In genomic region chr6:41733349-41733706, GRCh38 we compare ENCODE assay signal across 8 cellular contexts. TPM values are rescaled to one million over a fixed set of nuclear protein-coding genes. Genes with fewer than 3 reads are reported as not detected.
DNase-seq lines count a peak whose midpoint lies in the region; ATAC-seq and TF ChIP-seq lines count a peak whose summit lies in the region.

No MANE protein-coding gene starts in this region.

- POLR2A ChIA-PET in BJ (lab: Charles Lee), result interaction anchor here (0.9 kb wide), 1 partner anchor 9 kb away, joined by 3 read pairs; no protein-coding TSS in a partner anchor

- no peaks in the 10 kb centered on the region; the same call in 1 of the 2 replicates for H3K27me3 ChIP-seq in BJ (ENCODE audit: control insufficient read depth, insufficient read depth, low read length)

- peak overlapping the region; percentile 96 to 99 for H3K27ac ChIP-seq in coronary artery

- H3K27ac Mint-ChIP-seq in IgD-negative memory B cell, result peak overlapping the region; percentile 87 to 99 (median 94)
- peak overlapping the region; percentile 78 to 88 for H3K27ac Mint-ChIP-seq in natural killer cell treated with Interleukin-12 subunit alpha and Interleukin-12 subunit beta and Interleukin-15 and Interleukin-18, amount 100 ng/mL, for 72 hours

- no peaks in the 10 kb centered on the region for H3K9me3 Mint-ChIP-seq in IgD-negative memory B cell
- H3K9me3 Mint-ChIP-seq in natural killer cell treated with Interleukin-12 subunit alpha and Interleukin-12 subunit beta and Interleukin-15 and Interleukin-18, amount 100 ng/mL, for 72 hours, result no peaks in the 10 kb centered on the region

- no peaks in the 10 kb centered on the region for H3K36me3 ChIP-seq in BJ (ENCODE audit: control insufficient read depth, insufficient read depth, low read length)

- TF ChIP-seq CTCF in BJ (IDR thresholded peaks at IDR 0.05; ENCODE audit: insufficient read depth, low read depth, low read length), result no peak
- no peak for TF ChIP-seq CTCF in coronary artery (IDR thresholded peaks at IDR 0.05)

- no peaks in the 10 kb centered on the region for H3K27me3 Mint-ChIP-seq in IgD-negative memory B cell
- H3K27me3 Mint-ChIP-seq in natural killer cell treated with Interleukin-12 subunit alpha and Interleukin-12 subunit beta and Interleukin-15 and Interleukin-18, amount 100 ng/mL, for 72 hours, result no peaks in the 10 kb centered on the region

- H3K4me3 Mint-ChIP-seq in IgD-negative memory B cell, result peak overlapping the region; percentile 90 to 93 (median 91)
- peak overlapping the region; percentile 77 for H3K4me3 Mint-ChIP-seq in natural killer cell treated with Interleukin-12 subunit alpha and Interleukin-12 subunit beta and Interleukin-15 and Interleukin-18, amount 100 ng/mL, for 72 hours

- peak overlapping the region; percentile 85 for H3K4me3 ChIP-seq in BJ (ENCODE audit: low read depth, low read length)
- peak overlapping the region; percentile 97 for H3K4me3 ChIP-seq in coronary artery

- DNase-seq in BJ (ENCODE audit: low read depth) (no peak), coronary artery (ENCODE audit: low spot score) (no peak), epidermal melanocyte (ENCODE audit: insufficient read length, low spot score) (no peak), NCI-H345 treated with DMSO at 0.1 percent for 48 hours (lab: John Stamatoyannopoulos, UW; ENCODE audit: unreplicated experiment) (no peak), left lobe of liver (ENCODE audit: low spot score) (no peak)
- no peak for DNase-seq in natural killer cell treated with Interleukin-12 subunit alpha and Interleukin-12 subunit beta and Interleukin-15 and Interleukin-18, amount 100 ng/mL, for 72 hours (ENCODE audit: low spot score)

- H3K4me1 Mint-ChIP-seq in IgD-negative memory B cell, result peaks cover 16 to 28% (median 26%) of the 10 kb centered on the region in 3 donors
- H3K4me1 Mint-ChIP-seq in natural killer cell treated with Interleukin-12 subunit alpha and Interleukin-12 subunit beta and Interleukin-15 and Interleukin-18, amount 100 ng/mL, for 72 hours (ENCODE audit: low read depth in 2 of 2), result peaks cover 38 to 42% of the 10 kb centered on the region in 2 donors

- CTCF ChIA-PET in BJ (lab: Yijun Ruan, JAX), result interaction anchor here (1.0 to 3.3 kb wide), 14 partner anchors 13 to 365 kb away, joined by 3 to 28 read pairs (median 8); partner anchors contain the start of gene TOMM6

- H3K36me3 Mint-ChIP-seq in IgD-negative memory B cell, result peaks cover 9% of the 10 kb centered on the region
- no peaks in the 10 kb centered on the region for H3K36me3 Mint-ChIP-seq in natural killer cell treated with Interleukin-12 subunit alpha and Interleukin-12 subunit beta and Interleukin-15 and Interleukin-18, amount 100 ng/mL, for 72 hours

- no peak for ATAC-seq in natural killer cell treated with Interleukin-12 subunit alpha and Interleukin-12 subunit beta and Interleukin-15 and Interleukin-18, amount 100 ng/mL, for 72 hours
- no peak for ATAC-seq in GM19463 (IDR thresholded peaks at IDR 0.05; ENCODE audit: unreplicated experiment)
- ATAC-seq in left lobe of liver, result no peak

RNA-seq across cellular contexts. Expression of gene TFEB, which starts 2.1 kb away (rescaled TPM):
- polyA plus RNA-seq in BJ (2011; rRNA removed) (13.2 and 21.9 TPM in 2 replicates), IgD-negative memory B cell (196 TPM)
- 18.1 and 25.8 TPM in 2 replicates for polyA minus RNA-seq in BJ (2011; rRNA and poly(A)+ RNA removed)
- 10 to 100 TPM; 36.0 to 40.1 TPM for total RNA-seq in natural killer cell treated with Interleukin-12 subunit alpha and Interleukin-12 subunit beta and Interleukin-15 and Interleukin-18, amount 100 ng/mL, for 72 hours
- 8.9 TPM for total RNA-seq in left lobe of liver

RNA-seq across cellular contexts. Expression of gene PGC, which starts 13.9 kb away (rescaled TPM):
- not detected in 2 replicates for polyA plus RNA-seq in BJ (2011; rRNA removed)
- polyA minus RNA-seq in BJ (2011; rRNA and poly(A)+ RNA removed), result not detected in 2 replicates
- not detected for polyA plus RNA-seq in IgD-negative memory B cell
- total RNA-seq in natural killer cell treated with Interleukin-12 subunit alpha and Interleukin-12 subunit beta and Interleukin-15 and Interleukin-18, amount 100 ng/mL, for 72 hours, result not detected
- total RNA-seq in left lobe of liver, result 0.63 TPM

RNA-seq across cellular contexts. Expression of gene FRS3, which starts 46.4 kb away (rescaled TPM):
- polyA plus RNA-seq in BJ (2011; rRNA removed), result 2.1 and 3.3 TPM in 2 replicates
- 1.1 and 4.9 TPM in 2 replicates for polyA minus RNA-seq in BJ (2011; rRNA and poly(A)+ RNA removed)
- polyA plus RNA-seq in IgD-negative memory B cell, result 2.9 TPM
- total RNA-seq in natural killer cell treated with Interleukin-12 subunit alpha and Interleukin-12 subunit beta and Interleukin-15 and Interleukin-18, amount 100 ng/mL, for 72 hours, result 1 to 10 TPM; 7.4 to 9.5 TPM
- 4.4 TPM for total RNA-seq in left lobe of liver

RNA-seq across cellular contexts. Expression of gene PRICKLE4, which starts 47.3 kb away (rescaled TPM):
- polyA plus RNA-seq in BJ (2011; rRNA removed), result 0.31 TPM in 1 of 2 replicates, not detected in the other
- not detected in 2 replicates for polyA minus RNA-seq in BJ (2011; rRNA and poly(A)+ RNA removed)
- polyA plus RNA-seq in IgD-negative memory B cell, result not detected
- total RNA-seq in natural killer cell treated with Interleukin-12 subunit alpha and Interleukin-12 subunit beta and Interleukin-15 and Interleukin-18, amount 100 ng/mL, for 72 hours, result not detected
- total RNA-seq in left lobe of liver, result 7.3 TPM

RNA-seq across cellular contexts. Expression of gene TOMM6, which starts 54.2 kb away (rescaled TPM):
- 157 and 199 TPM in 2 replicates for polyA plus RNA-seq in BJ (2011; rRNA removed)
- polyA minus RNA-seq in BJ (2011; rRNA and poly(A)+ RNA removed), result 22.8 and 36.0 TPM in 2 replicates
- 387 TPM for polyA plus RNA-seq in IgD-negative memory B cell
- total RNA-seq in natural killer cell treated with Interleukin-12 subunit alpha and Interleukin-12 subunit beta and Interleukin-15 and Interleukin-18, amount 100 ng/mL, for 72 hours, result 100 to 1,000 TPM; 208 to 284 TPM
- total RNA-seq in left lobe of liver, result 72.3 TPM
